9 cellular contexts compared by ENCODE assay signal in genomic region chr9:133782157-133783130, GRCh38. TPM values are rescaled to one million over a fixed set of nuclear protein-coding genes. Genes with fewer than 3 reads are reported as not detected.
A peak's percentile ranks its signal among the peaks of the same experiment; 100 is the strongest.
DNase-seq lines count a peak whose midpoint lies in the region; FAIRE-seq and TF ChIP-seq lines count a peak whose summit lies in the region.
"Had no signal": no experiment of that assay in that cellular context is flagged by ENCODE, and none has a peak within 500 bp of the region (broad histone marks: within the 10 kb centered on the region; RNA-seq: fewer than 3 reads in every experiment).

No MANE protein-coding gene starts in this region.

- H3K27me3 ChIP-seq in astrocyte (ENCODE audit: insufficient read depth, low read length), result no peaks in the 10 kb centered on the region

- no peak overlapping the region for H3K27ac ChIP-seq in astrocyte (ENCODE audit: low read depth, low read length)

- no peaks in the 10 kb centered on the region for H3K79me2 ChIP-seq in astrocyte (ENCODE audit: insufficient read depth, low read length)

- H3K27ac Mint-ChIP-seq in astrocyte (ENCODE audit: unreplicated experiment), result no peak overlapping the region

- no peaks in the 10 kb centered on the region for H3K27me3 Mint-ChIP-seq in astrocyte (ENCODE audit: low read depth, unreplicated experiment)

- H4K20me1 ChIP-seq in astrocyte (ENCODE audit: insufficient read depth, low read length), result peaks cover 25% of the 10 kb centered on the region

- H3K4me1 ChIP-seq in astrocyte (ENCODE audit: insufficient read depth, low read length), result no peaks in the 10 kb centered on the region

- DNase-seq in DMS53 (lab: John Stamatoyannopoulos, UW) (peak; percentile 75), LHCN-M2 (ENCODE audit: low read depth) (peak; percentile 41), T-helper 2 cell (peak in 3 of 5 experiments; percentile 34 to 67 (median 50)), astrocyte (ENCODE audit: low read depth) (peak; percentile 33), hippocampal formation (lab: John Stamatoyannopoulos, UW) (peak; percentile 58 to 65), smooth muscle cell of the brain vasculature (ENCODE audit: low read depth, low spot score) (peak; percentile 33), T1000 (lab: John Stamatoyannopoulos, UW) (no peak), NCI-H446 treated with DMSO at 0.1 percent for 48 hours (lab: John Stamatoyannopoulos, UW) (no peak)

- H3K9me3 ChIP-seq in astrocyte (ENCODE audit: insufficient read depth, low read depth, low read length), result no peaks in the 10 kb centered on the region

- no peak overlapping the region for H3K4me2 ChIP-seq in astrocyte (ENCODE audit: low read length)

- no peak overlapping the region for H2AFZ ChIP-seq in astrocyte (ENCODE audit: low read depth, low read length)

- H3K4me1 Mint-ChIP-seq in astrocyte (ENCODE audit: low read depth, unreplicated experiment), result peaks cover 11% of the 10 kb centered on the region

- no peak overlapping the region for H3K4me3 ChIP-seq in astrocyte (ENCODE audit: insufficient read depth, low read depth, low read length)

- H3K36me3 ChIP-seq in astrocyte (ENCODE audit: insufficient read depth, low read length), result peaks cover 3% of the 10 kb centered on the region

- peak; percentile 90 for TF ChIP-seq CTCF in astrocyte (IDR thresholded peaks at IDR 0.05; ENCODE audit: insufficient read depth, low read depth, low read length)

- H3K9ac ChIP-seq in astrocyte (ENCODE audit: low read length), result no peak overlapping the region

- peaks cover 14% of the 10 kb centered on the region for H3K36me3 Mint-ChIP-seq in astrocyte (ENCODE audit: low read depth, unreplicated experiment)

- FAIRE-seq in astrocyte (lab: Jason Lieb, UNC), result peak; percentile 17
- FAIRE-seq: colon had no signal

- no peak overlapping the region for H3K4me3 Mint-ChIP-seq in astrocyte (ENCODE audit: unreplicated experiment)

- no peaks in the 10 kb centered on the region for H3K9me3 Mint-ChIP-seq in astrocyte (ENCODE audit: unreplicated experiment)

RNA-seq across cellular contexts. Expression of gene SARDH, which starts 44.3 kb away (rescaled TPM):
- total RNA-seq in LHCN-M2 (2014; rRNA removed) (52.5 and 54.8 TPM in 2 replicates), astrocyte (2.8 and 3.7 TPM in 2 replicates)
- 32.4 TPM for polyA plus RNA-seq in LHCN-M2 (2012)

Comparison
In these comparisons a context has a peak if more than half of its experiments do, and no peak if none do; other contexts are left out.
1. DNase-seq: peak in DMS53 (single experiment), LHCN-M2 (single experiment), T-helper 2 cell (3 of 5), astrocyte (single experiment), hippocampal formation (2 of 2) and smooth muscle cell of the brain vasculature (single experiment); none in T1000 (single experiment) and NCI-H446 treated with DMSO at 0.1 percent for 48 hours (single experiment).
2. RNA of gene SARDH, which starts 44.3 kb away (total RNA-seq): 52.5 to 54.8 TPM in LHCN-M2; 2.8 to 3.7 TPM in astrocyte; every median in the first group is over 10 times any median in the second.